ENCODE assay signal across 26 cellular contexts in genomic region chr18:58102020-58102419, GRCh38. TPM values are rescaled to one million over a fixed set of nuclear protein-coding genes. Genes with fewer than 3 reads are reported as not detected.
A peak's percentile ranks its signal among the peaks of the same experiment; 100 is the strongest.
DNase-seq lines count a peak whose midpoint lies in the region; ATAC-seq and TF ChIP-seq lines count a peak whose summit lies in the region.
"Had no signal": no experiment of that assay in that cellular context is flagged by ENCODE, and none has a peak within 500 bp of the region (broad histone marks: within the 10 kb centered on the region; RNA-seq: fewer than 3 reads in every experiment).

No MANE protein-coding gene starts in this region.

- intact Hi-C loops in dorsolateral prefrontal cortex (cut with DNase I) (no loop called here), lower lobe of right lung (cut with DNase I) (no loop called here)

- H3K4me3 ChIP-seq in BLaER1 (no peak overlapping the region), HUES48 (ENCODE audit: low read depth, low read length) (no peak overlapping the region; the same call in 1 of the 2 replicates), dorsolateral prefrontal cortex (no peak overlapping the region), muscle layer of duodenum (ENCODE audit: low read depth in 1 of 2, low read length in 2 of 2) (no peak overlapping the region), lower lobe of right lung (no peak overlapping the region)
- H3K4me3 ChIP-seq: A549, smooth muscle cell, transverse colon had no signal

- H3K36me3 ChIP-seq in BLaER1 (no peaks in the 10 kb centered on the region), HUES48 (ENCODE audit: control insufficient read depth, insufficient read depth, low read length) (no peaks in the 10 kb centered on the region), muscle layer of duodenum (ENCODE audit: control insufficient read depth in 1 of 2, insufficient read depth in 2 of 2, low read length in 2 of 2) (no peaks in the 10 kb centered on the region), lower lobe of right lung (no peaks in the 10 kb centered on the region)
- H3K36me3 ChIP-seq: BE2C, transverse colon had no signal

- H3K9me3 ChIP-seq in BLaER1: no peaks in the 10 kb centered on the region
- H3K9me3 ChIP-seq in HUES48 (ENCODE audit: control insufficient read depth, insufficient read depth, low read length): no peaks in the 10 kb centered on the region
- H3K9me3 ChIP-seq in muscle layer of duodenum (ENCODE audit: control insufficient read depth in 1 of 2, low read length in 2 of 2): no peaks in the 10 kb centered on the region
- no peaks in the 10 kb centered on the region for H3K9me3 ChIP-seq in lower lobe of right lung
- H3K9me3 ChIP-seq: A549, BE2C, transverse colon had no signal

- H3K4me1 ChIP-seq in BLaER1: peaks cover 12% of the 10 kb centered on the region
- peaks cover 61% of the 10 kb centered on the region for H3K4me1 ChIP-seq in HUES48 (ENCODE audit: control insufficient read depth, insufficient read depth, low read length)
- peaks cover 0 to 14% of the 10 kb centered on the region in 2 donors for H3K4me1 ChIP-seq in muscle layer of duodenum (ENCODE audit: control insufficient read depth in 1 of 2, insufficient read depth in 2 of 2, low read length in 2 of 2)
- H3K4me1 ChIP-seq in lower lobe of right lung: peaks cover 52% of the 10 kb centered on the region
- H3K4me1 ChIP-seq: BE2C had no signal

- TF ChIP-seq CTCF in dorsolateral prefrontal cortex (IDR thresholded peaks at IDR 0.05 in 54 of 56, conservative IDR thresholded peaks at IDR 0.05 in 2 of 56; ENCODE audit: low read depth in 1 of 56, partially characterized antibody in 56 of 56): no peak
- no peak for TF ChIP-seq CTCF in lower lobe of right lung (IDR thresholded peaks at IDR 0.05)

- DNase-seq in dorsolateral prefrontal cortex: no peak
- DNase-seq in lower lobe of right lung: no peak
- DNase-seq: activated CD4-positive, alpha-beta memory T cell treated with anti-CD3 and anti-CD28 coated beads for 36 hours; activated CD4-positive, CD25-positive, alpha-beta regulatory T cell; activated effector memory CD4-positive, alpha-beta T cell treated with Interleukin-2 at 50 U/mL for 16 hours; activated naive CD8-positive, alpha-beta T cell treated with anti-CD3 and anti-CD28 coated beads, Interleukin-2, amount 10 ng/mL, durations not matched to agents 7 days and 5 days; BE2C; COR-L47; DMS79; H7; left cardiac atrium; natural killer cell; NCI-H187 treated with DMSO at 0.1 percent for 48 hours; Right ventricle myocardium superior; stimulated activated CD4-positive, alpha-beta T cell treated with anti-CD3 and anti-CD28 coated beads, Interleukin-4, amount 100 ng/mL, for 1 hour; stimulated activated naive CD8-positive, alpha-beta T cell treated with anti-CD3 and anti-CD28 coated beads, Interleukin-15, Interleukin-2, amounts not matched to agents 100 U/mL and 50 U/mL, for 24 hours; T1000; transverse colon had no signal

- H3K9ac ChIP-seq in BLaER1: no peak overlapping the region
- H3K9ac ChIP-seq in HUES48 (ENCODE audit: low read depth, low read length): no peak overlapping the region

- ATAC-seq in GM21390 (IDR thresholded peaks at IDR 0.05; ENCODE audit: unreplicated experiment) (no peak), GM21528 (IDR thresholded peaks at IDR 0.05; ENCODE audit: low FRiP score, unreplicated experiment) (no peak), GM19328 (IDR thresholded peaks at IDR 0.05; ENCODE audit: unreplicated experiment) (no peak), lower lobe of right lung (no peak)
- ATAC-seq: A549; left cardiac atrium; natural killer cell; stimulated activated naive CD8-positive, alpha-beta T cell treated with anti-CD3 and anti-CD28 coated beads, Interleukin-15, Interleukin-2, amounts not matched to agents 100 U/mL and 50 U/mL, for 24 hours had no signal

- H3K27me3 ChIP-seq in BLaER1: no peaks in the 10 kb centered on the region
- no peaks in the 10 kb centered on the region for H3K27me3 ChIP-seq in HUES48 (ENCODE audit: control insufficient read depth, insufficient read depth, low read length)
- H3K27me3 ChIP-seq in dorsolateral prefrontal cortex: no peaks in the 10 kb centered on the region
- H3K27me3 ChIP-seq in muscle layer of duodenum (ENCODE audit: low read depth, low read length): no peaks in the 10 kb centered on the region
- H3K27me3 ChIP-seq in lower lobe of right lung (ENCODE audit: low read depth): no peaks in the 10 kb centered on the region
- H3K27me3 ChIP-seq: BE2C, transverse colon had no signal

- no peaks in the 10 kb centered on the region for H4K20me1 ChIP-seq in BLaER1

- peak overlapping the region; percentile 59 for H3K4me2 ChIP-seq in BLaER1
- H3K4me2 ChIP-seq: A549, smooth muscle cell had no signal

- H3K27ac ChIP-seq in BLaER1 (no peak overlapping the region), HUES48 (ENCODE audit: low read depth, low read length) (peak overlapping the region; percentile 19), dorsolateral prefrontal cortex (peak overlapping the region in 50 of 59 donors; percentile 14 to 92 (median 70)), muscle layer of duodenum (ENCODE audit: low read length) (peak overlapping the region; percentile 21), lower lobe of right lung (no peak overlapping the region)
- H3K27ac ChIP-seq: A549 had no signal

RNA-seq across cellular contexts. Expression of gene NEDD4L, which starts 58.0 kb away (rescaled TPM):
- 100 to 1,000 TPM in 114 of 120 experiments, 10 to 100 TPM in 6; 54.4 to 214 (median 149) TPM for total RNA-seq in dorsolateral prefrontal cortex
- 203 TPM for total RNA-seq in lower lobe of right lung

Comparison
In these comparisons a context has a peak if more than half of its experiments do, and no peak if none do; other contexts are left out.
1. H3K27ac ChIP-seq: peak in HUES48 (single experiment), dorsolateral prefrontal cortex (50 of 59) and muscle layer of duodenum (single experiment); none in BLaER1 (single experiment) and lower lobe of right lung (single experiment).